ENCODE assay signal across 27 cellular contexts in the genomic region with DNA sequence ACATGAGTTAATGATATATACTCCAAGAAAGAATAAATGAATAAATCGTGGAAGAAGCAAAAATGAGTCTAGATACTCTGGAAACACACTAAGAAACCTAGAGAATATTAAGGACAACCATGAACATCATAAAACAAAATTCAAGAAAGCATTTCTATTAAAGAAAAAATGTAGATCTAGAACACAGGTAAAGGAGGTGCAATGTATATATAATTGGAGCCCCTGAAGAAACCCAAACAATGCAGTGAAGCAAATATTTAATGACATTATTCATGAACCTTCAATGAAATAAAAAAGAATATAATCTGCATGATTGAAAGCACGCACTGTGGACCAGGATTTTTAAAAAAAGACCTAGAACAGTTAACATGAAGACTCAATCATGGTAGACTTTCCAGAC.
"Had no signal": no experiment of that assay in that cellular context is flagged by ENCODE, and none has a peak within 500 bp of the region (broad histone marks: within the 10 kb centered on the region; RNA-seq: fewer than 3 reads in every experiment).

No MANE protein-coding gene starts in this region.

- H3K27me3 ChIP-seq: dorsolateral prefrontal cortex, esophagus squamous epithelium, gastrocnemius medialis, heart right ventricle, left lung had no signal

- H3K36me3 ChIP-seq: esophagus squamous epithelium, gastrocnemius medialis, heart right ventricle, left lung, lower lobe of right lung had no signal

- H3K4me1 ChIP-seq: esophagus squamous epithelium, gastrocnemius medialis, heart right ventricle, left lung, lower lobe of right lung had no signal

- FAIRE-seq: colon, endometrium, islet of Langerhans, keratinocyte had no signal

- H3K9me3 ChIP-seq: gastrocnemius medialis, lower lobe of right lung had no signal

- H3K27ac Mint-ChIP-seq: mesothelial cell of epicardium; naive thymus-derived CD4-positive, alpha-beta T cell had no signal

- H3K4me3 Mint-ChIP-seq: mesothelial cell of epicardium; naive thymus-derived CD4-positive, alpha-beta T cell had no signal

- H3K4me3 ChIP-seq: coronary artery, dorsolateral prefrontal cortex, esophagus squamous epithelium, gastrocnemius medialis, heart right ventricle, left lung, lower lobe of right lung had no signal

- H3K27ac ChIP-seq: coronary artery, dorsolateral prefrontal cortex, epithelial cell of prostate, esophagus squamous epithelium, gastrocnemius medialis, heart right ventricle, left lung, lower lobe of right lung had no signal

- H3K4me1 Mint-ChIP-seq: mesothelial cell of epicardium; naive thymus-derived CD4-positive, alpha-beta T cell had no signal

- DNase-seq: dermis blood vessel endothelial cell; dorsolateral prefrontal cortex; effector CD4-positive, alpha-beta T cell; effector memory CD4-positive, alpha-beta T cell; erythroblast; esophagus squamous epithelium; foreskin fibroblast; foreskin melanocyte; gastrocnemius medialis; glutamatergic neuron; head of caudate nucleus; heart right ventricle; hippocampal formation; left cardiac atrium; left lung; left ventricle myocardium superior; lower lobe of right lung; mesenchymal stem cell; naive thymus-derived CD4-positive, alpha-beta T cell had no signal

- ATAC-seq: esophagus mucosa; gastrocnemius medialis; heart right ventricle; left cardiac atrium; left lung; left ventricle myocardium superior; lower lobe of right lung; naive thymus-derived CD4-positive, alpha-beta T cell had no signal
